In genomic region chr18:21398121-21398520, GRCh38 we compare ENCODE assay signal across 19 cellular contexts.
DNase-seq lines count a peak whose midpoint lies in the region; ATAC-seq and TF ChIP-seq lines count a peak whose summit lies in the region.
"Had no signal": no experiment of that assay in that cellular context is flagged by ENCODE, and none has a peak within 500 bp of the region (broad histone marks: within the 10 kb centered on the region; RNA-seq: fewer than 3 reads in every experiment).

No MANE protein-coding gene starts in this region.

- H3K27me3 ChIP-seq in WERI-Rb-1 (ENCODE audit: insufficient read depth, low read depth, severe bottlenecking) = no peaks in the 10 kb centered on the region
- H3K27me3 ChIP-seq in endodermal cell (ENCODE audit: control insufficient read depth, insufficient read depth, low read length, poor library complexity, severe bottlenecking) = peaks cover 97% of the 10 kb centered on the region
- no peaks in the 10 kb centered on the region for H3K27me3 ChIP-seq in neural progenitor cell
- H3K27me3 ChIP-seq: BLaER1 treated with 17β-estradiol and CSF1 and Interleukin-3, amounts not matched to agents 10 nM and 100 nM had no signal

- H3K9me3 Mint-ChIP-seq in endodermal cell (no peaks in the 10 kb centered on the region), neural progenitor cell (no peaks in the 10 kb centered on the region)
- H3K9me3 Mint-ChIP-seq: CD4-positive, alpha-beta T cell; CD8-positive, alpha-beta T cell had no signal

- H3K4me2 ChIP-seq in neural progenitor cell = no peak overlapping the region
- H3K4me2 ChIP-seq: A549; BLaER1 treated with 17β-estradiol and CSF1 and Interleukin-3, amounts not matched to agents 10 nM and 100 nM had no signal

- ATAC-seq in GM21528 (IDR thresholded peaks at IDR 0.05; ENCODE audit: low FRiP score, unreplicated experiment) (no peak), GM21619 (IDR thresholded peaks at IDR 0.05; ENCODE audit: unreplicated experiment) (no peak)
- ATAC-seq: A549; CD8-positive, alpha-beta T cell had no signal

- no peaks in the 10 kb centered on the region for H3K36me3 Mint-ChIP-seq in endodermal cell (ENCODE audit: low read depth)
- peaks cover 21% of the 10 kb centered on the region for H3K36me3 Mint-ChIP-seq in neural progenitor cell
- H3K36me3 Mint-ChIP-seq: CD8-positive, alpha-beta T cell had no signal

- H3K27me3 Mint-ChIP-seq in endodermal cell (ENCODE audit: insufficient read depth) = peaks cover 94% of the 10 kb centered on the region
- peaks cover 2% of the 10 kb centered on the region for H3K27me3 Mint-ChIP-seq in neural progenitor cell (ENCODE audit: insufficient read depth, low read depth)

- peaks cover 75% of the 10 kb centered on the region for H3K79me2 ChIP-seq in neural progenitor cell (ENCODE audit: low read depth)

- H3F3A ChIP-seq in neural progenitor cell (ENCODE audit: low read depth) = peaks cover 54% of the 10 kb centered on the region

- TF ChIP-seq CTCF in WERI-Rb-1 (IDR thresholded peaks at IDR 0.05; ENCODE audit: low read depth, low read length) (no peak), endodermal cell (conservative IDR thresholded peaks at IDR 0.05) (no peak), neural progenitor cell (IDR thresholded peaks at IDR 0.05) (no peak)

- peak; percentile 62 for DNase-seq in NCI-H82 (lab: John Stamatoyannopoulos, UW)
- peak; percentile 45 for DNase-seq in WERI-Rb-1
- peak; percentile 65 for DNase-seq in endodermal cell
- DNase-seq in neural progenitor cell (ENCODE audit: low spot score) = no peak
- no peak for DNase-seq in NCI-H526 treated with DMSO at 0.1 percent for 48 hours (lab: John Stamatoyannopoulos, UW)
- DNase-seq: AML-193; Caco-2; Calu3; CD4-positive, alpha-beta T cell; CD8-positive, alpha-beta T cell; DMS79 treated with DMSO at 0.1 percent for 48 hours; GF-D8 had no signal

- no peak overlapping the region for H2AFZ ChIP-seq in neural progenitor cell (replicated peaks)

- H3K36me3 ChIP-seq in WERI-Rb-1 = no peaks in the 10 kb centered on the region
- H3K36me3 ChIP-seq in endodermal cell (ENCODE audit: control insufficient read depth, insufficient read depth, low read length) = no peaks in the 10 kb centered on the region
- peaks cover 51% of the 10 kb centered on the region for H3K36me3 ChIP-seq in neural progenitor cell
- H3K36me3 ChIP-seq: BLaER1 treated with 17β-estradiol and CSF1 and Interleukin-3, amounts not matched to agents 10 nM and 100 nM had no signal

- H3K4me1 Mint-ChIP-seq in endodermal cell (peaks cover 11% of the 10 kb centered on the region), neural progenitor cell (peaks cover 3% of the 10 kb centered on the region)
- H3K4me1 Mint-ChIP-seq: B cell had no signal

- H3K27ac Mint-ChIP-seq in endodermal cell (no peak overlapping the region), neural progenitor cell (no peak overlapping the region)
- H3K27ac Mint-ChIP-seq: B cell; CD4-positive, alpha-beta T cell; CD8-positive, alpha-beta T cell had no signal

- H3K9me3 ChIP-seq in WERI-Rb-1 (ENCODE audit: severe bottlenecking) = no peaks in the 10 kb centered on the region
- no peaks in the 10 kb centered on the region for H3K9me3 ChIP-seq in endodermal cell (ENCODE audit: control insufficient read depth, low read length)
- no peaks in the 10 kb centered on the region for H3K9me3 ChIP-seq in neural progenitor cell (ENCODE audit: low read depth)
- H3K9me3 ChIP-seq: A549; BLaER1 treated with 17β-estradiol and CSF1 and Interleukin-3, amounts not matched to agents 10 nM and 100 nM; Caco-2 had no signal

- H3K27ac ChIP-seq in WERI-Rb-1 (no peak overlapping the region), endodermal cell (ENCODE audit: low read depth, low read length) (no peak overlapping the region), neural progenitor cell (peak overlapping the region; percentile 67)
- H3K27ac ChIP-seq: 22Rv1; A549; BLaER1 treated with 17β-estradiol and CSF1 and Interleukin-3, amounts not matched to agents 10 nM and 100 nM; C4-2B had no signal

- WGBS in endodermal cell (ENCODE audit: insufficient coverage in 1 of 2, insufficient read length in 1 of 2), 2 experiments = 63 to 92% methylated on average over 2 of the region's 2 CpGs

- H3K4me3 ChIP-seq in WERI-Rb-1 (ENCODE audit: low read depth, low read length) (no peak overlapping the region), endodermal cell (ENCODE audit: low read length) (no peak overlapping the region), neural progenitor cell (no peak overlapping the region)
- H3K4me3 ChIP-seq: A549; BLaER1 treated with 17β-estradiol and CSF1 and Interleukin-3, amounts not matched to agents 10 nM and 100 nM had no signal

- H3K4me1 ChIP-seq in endodermal cell (ENCODE audit: control insufficient read depth, insufficient read depth, low read length) = no peaks in the 10 kb centered on the region
- H3K4me1 ChIP-seq in neural progenitor cell = peaks cover 32% of the 10 kb centered on the region
- H3K4me1 ChIP-seq: A549; BLaER1 treated with 17β-estradiol and CSF1 and Interleukin-3, amounts not matched to agents 10 nM and 100 nM had no signal

- H3K4me3 Mint-ChIP-seq in endodermal cell = no peak overlapping the region
- no peak overlapping the region for H3K4me3 Mint-ChIP-seq in neural progenitor cell
- H3K4me3 Mint-ChIP-seq: B cell; CD4-positive, alpha-beta T cell; CD8-positive, alpha-beta T cell had no signal

- H4K20me1 ChIP-seq in neural progenitor cell (ENCODE audit: low read depth) = peaks cover 31% of the 10 kb centered on the region
- H4K20me1 ChIP-seq: BLaER1 treated with 17β-estradiol and CSF1 and Interleukin-3, amounts not matched to agents 10 nM and 100 nM had no signal

- H3K9ac ChIP-seq in endodermal cell (ENCODE audit: extremely low read depth, low read length, poor library complexity, severe bottlenecking) (no peak overlapping the region), neural progenitor cell (no peak overlapping the region)
- H3K9ac ChIP-seq: BLaER1 treated with 17β-estradiol and CSF1 and Interleukin-3, amounts not matched to agents 10 nM and 100 nM had no signal

Comparison
In these comparisons a context has a peak if more than half of its experiments do, and no peak if none do; other contexts are left out.
1. DNase-seq: peak in NCI-H82 (single experiment), WERI-Rb-1 (single experiment) and endodermal cell (single experiment); none in neural progenitor cell (single experiment) and NCI-H526 treated with DMSO at 0.1 percent for 48 hours (single experiment).